1 cellular context compared by ENCODE assay signal in the genomic region with DNA sequence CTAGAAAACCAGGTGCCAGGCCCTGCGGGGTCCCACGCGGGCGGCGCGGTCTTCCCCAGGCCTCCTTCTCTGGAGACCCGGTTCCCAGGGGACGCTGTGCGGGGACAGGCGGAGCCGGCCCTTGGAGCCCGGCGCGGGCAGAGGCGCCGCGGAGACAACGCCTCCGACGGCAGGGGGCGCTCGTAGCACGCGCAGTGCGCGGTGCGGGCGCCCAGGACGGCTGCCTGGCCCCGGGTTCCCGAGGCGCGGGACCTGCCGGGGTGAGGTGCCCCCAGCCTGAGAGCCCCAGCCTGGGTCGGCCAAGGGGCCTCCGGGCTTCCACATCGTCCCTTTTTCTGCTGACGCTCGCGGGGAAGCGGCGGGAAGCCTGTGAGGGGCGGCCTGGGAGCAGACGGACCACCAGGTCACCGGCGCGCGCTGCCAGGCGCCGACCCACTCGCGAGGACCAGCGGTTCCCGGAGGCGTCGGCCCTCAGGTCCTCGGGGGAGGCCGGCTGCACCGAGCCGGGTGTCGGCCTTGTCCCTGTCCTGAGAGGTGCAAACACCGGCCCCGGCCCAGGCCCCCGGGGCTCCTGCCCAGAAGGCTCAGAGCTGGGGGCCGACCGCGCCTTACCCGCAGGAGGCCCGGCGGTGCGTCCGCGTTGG.
TF ChIP-seq lines count a peak whose summit lies in the region.

No MANE protein-coding gene starts in this region.

TF ChIP-seq in HepG2, 621 proteins besides CTCF, POLR2A, EP300 and RAD21 (continued from another document and continues in another):
- TF ChIP-seq, protein P1, sequence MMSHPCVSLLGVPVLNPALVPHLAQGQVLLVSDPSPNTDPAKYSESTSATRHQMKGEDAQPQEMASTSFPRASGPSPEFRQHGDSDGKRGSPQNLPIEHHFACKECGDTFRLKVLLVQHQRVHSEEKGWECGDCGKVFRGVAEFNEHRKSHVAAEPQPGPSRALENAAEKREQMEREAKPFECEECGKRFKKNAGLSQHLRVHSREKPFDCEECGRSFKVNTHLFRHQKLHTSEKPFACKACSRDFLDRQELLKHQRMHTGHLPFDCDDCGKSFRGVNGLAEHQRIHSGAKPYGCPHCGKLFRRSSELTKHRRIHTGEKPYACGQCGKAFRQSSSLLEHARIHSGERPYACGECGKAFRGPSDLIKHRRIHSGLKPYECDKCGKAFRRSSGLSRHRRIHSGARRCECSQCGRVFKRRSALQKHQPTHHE (CRISPR knock-in tag; IDR thresholded peaks at IDR 0.05; ENCODE audit: borderline replicate concordance) = 0 out of 2 replicates have a peak, but pooled peaks have one; percentile 37
- no peak for TF ChIP-seq TBX3 (IDR thresholded peaks at IDR 0.05; ENCODE audit: borderline replicate concordance)
- TF ChIP-seq ZBED4 (CRISPR knock-in tag; IDR thresholded peaks at IDR 0.05; ENCODE audit: borderline replicate concordance) = no peak; the same call in 1 of the 2 replicates
- TF ChIP-seq HOXA5 (CRISPR knock-in tag; IDR thresholded peaks at IDR 0.05) = no peak
- 0 out of 2 replicates have a peak, but pooled peaks have one; percentile 20 for TF ChIP-seq GTF3A (CRISPR knock-in tag; conservative IDR thresholded peaks at IDR 0.05)
- no peak for TF ChIP-seq FOXO1 (CRISPR knock-in tag; IDR thresholded peaks at IDR 0.05)
- no peak for TF ChIP-seq ZNF382 (CRISPR knock-in tag; IDR thresholded peaks at IDR 0.05; ENCODE audit: borderline replicate concordance)
- no peak for TF ChIP-seq ZNF816 (CRISPR knock-in tag; IDR thresholded peaks at IDR 0.05; ENCODE audit: borderline replicate concordance)
- TF ChIP-seq ZNF142 (CRISPR knock-in tag; IDR thresholded peaks at IDR 0.05) = peak; percentile 34; the same call in 1 of the 2 replicates
- no peak for TF ChIP-seq MXI1 (IDR thresholded peaks at IDR 0.05; ENCODE audit: borderline replicate concordance, low read depth, low read length)
- TF ChIP-seq DPF2 (CRISPR knock-in tag; IDR thresholded peaks at IDR 0.05; ENCODE audit: borderline replicate concordance, low read depth) = no peak
- peak; percentile 48; the same call in 1 of the 2 replicates for TF ChIP-seq MYNN (CRISPR knock-in tag; IDR thresholded peaks at IDR 0.05; ENCODE audit: low read depth)
- TF ChIP-seq ZNF430 (CRISPR knock-in tag; IDR thresholded peaks at IDR 0.05) = no peak
- TF ChIP-seq, protein P2, sequence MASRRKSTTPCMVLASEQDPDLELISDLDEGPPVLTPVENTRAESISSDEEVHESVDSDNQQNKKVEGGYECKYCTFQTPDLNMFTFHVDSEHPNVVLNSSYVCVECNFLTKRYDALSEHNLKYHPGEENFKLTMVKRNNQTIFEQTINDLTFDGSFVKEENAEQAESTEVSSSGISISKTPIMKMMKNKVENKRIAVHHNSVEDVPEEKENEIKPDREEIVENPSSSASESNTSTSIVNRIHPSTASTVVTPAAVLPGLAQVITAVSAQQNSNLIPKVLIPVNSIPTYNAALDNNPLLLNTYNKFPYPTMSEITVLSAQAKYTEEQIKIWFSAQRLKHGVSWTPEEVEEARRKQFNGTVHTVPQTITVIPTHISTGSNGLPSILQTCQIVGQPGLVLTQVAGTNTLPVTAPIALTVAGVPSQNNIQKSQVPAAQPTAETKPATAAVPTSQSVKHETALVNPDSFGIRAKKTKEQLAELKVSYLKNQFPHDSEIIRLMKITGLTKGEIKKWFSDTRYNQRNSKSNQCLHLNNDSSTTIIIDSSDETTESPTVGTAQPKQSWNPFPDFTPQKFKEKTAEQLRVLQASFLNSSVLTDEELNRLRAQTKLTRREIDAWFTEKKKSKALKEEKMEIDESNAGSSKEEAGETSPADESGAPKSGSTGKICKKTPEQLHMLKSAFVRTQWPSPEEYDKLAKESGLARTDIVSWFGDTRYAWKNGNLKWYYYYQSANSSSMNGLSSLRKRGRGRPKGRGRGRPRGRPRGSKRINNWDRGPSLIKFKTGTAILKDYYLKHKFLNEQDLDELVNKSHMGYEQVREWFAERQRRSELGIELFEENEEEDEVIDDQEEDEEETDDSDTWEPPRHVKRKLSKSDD (CRISPR knock-in tag; IDR thresholded peaks at IDR 0.05; ENCODE audit: low read depth) = no peak
- TF ChIP-seq ZNF652 (CRISPR knock-in tag; IDR thresholded peaks at IDR 0.05; ENCODE audit: borderline replicate concordance, low read depth) = no peak
- TF ChIP-seq TEAD2 (CRISPR knock-in tag; IDR thresholded peaks at IDR 0.05) = no peak
- no peak for TF ChIP-seq ZNF24 (IDR thresholded peaks at IDR 0.05)
- TF ChIP-seq FOXM1 (CRISPR knock-in tag; IDR thresholded peaks at IDR 0.05) = no peak
- TF ChIP-seq RFX1 (IDR thresholded peaks at IDR 0.05) = no peak
- TF ChIP-seq PAX8 (CRISPR knock-in tag; IDR thresholded peaks at IDR 0.05; ENCODE audit: borderline replicate concordance) = peak; percentile 71; the same call in 1 of the 2 replicates
- peak; percentile 79; the same call in 1 of the 2 replicates for TF ChIP-seq ZNF598 (CRISPR knock-in tag; IDR thresholded peaks at IDR 0.05; ENCODE audit: borderline replicate concordance)
- TF ChIP-seq HHEX (CRISPR knock-in tag; IDR thresholded peaks at IDR 0.05) = no peak
- TF ChIP-seq ZNF34 (CRISPR knock-in tag; IDR thresholded peaks at IDR 0.05; ENCODE audit: borderline replicate concordance) = 0 out of 2 replicates have a peak, but pooled peaks have one; percentile 73
- TF ChIP-seq ATF2 (CRISPR knock-in tag; IDR thresholded peaks at IDR 0.05) = no peak
- TF ChIP-seq YEATS4 (CRISPR knock-in tag; IDR thresholded peaks at IDR 0.05; ENCODE audit: borderline replicate concordance) = no peak; the same call in 1 of the 2 replicates
- TF ChIP-seq, protein P3, sequence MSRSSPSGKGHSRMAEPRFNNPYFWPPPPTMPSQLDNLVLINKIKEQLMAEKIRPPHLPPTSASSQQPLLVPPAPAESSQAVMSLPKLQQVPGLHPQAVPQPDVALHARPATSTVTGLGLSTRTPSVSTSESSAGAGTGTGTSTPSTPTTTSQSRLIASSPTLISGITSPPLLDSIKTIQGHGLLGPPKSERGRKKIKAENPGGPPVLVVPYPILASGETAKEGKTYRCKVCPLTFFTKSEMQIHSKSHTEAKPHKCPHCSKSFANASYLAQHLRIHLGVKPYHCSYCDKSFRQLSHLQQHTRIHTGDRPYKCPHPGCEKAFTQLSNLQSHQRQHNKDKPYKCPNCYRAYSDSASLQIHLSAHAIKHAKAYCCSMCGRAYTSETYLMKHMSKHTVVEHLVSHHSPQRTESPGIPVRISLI (CRISPR knock-in tag; IDR thresholded peaks at IDR 0.05; ENCODE audit: borderline replicate concordance) = peak; percentile 31; the same call in 1 of the 2 replicates
- no peak for TF ChIP-seq STAT5B (CRISPR knock-in tag; IDR thresholded peaks at IDR 0.05)
- 0 out of 2 replicates have a peak, but pooled peaks have one; percentile 8 for TF ChIP-seq PCBP1 (IDR thresholded peaks at IDR 0.05; ENCODE audit: borderline replicate concordance, low read depth, low read length)
- TF ChIP-seq KDM1A (CRISPR knock-in tag; IDR thresholded peaks at IDR 0.05) = no peak
- peak; percentile 98 for TF ChIP-seq STAG1 (CRISPR knock-in tag; IDR thresholded peaks at IDR 0.05)
- no peak for TF ChIP-seq SMARCE1 (IDR thresholded peaks at IDR 0.05; ENCODE audit: borderline replicate concordance)
- no peak; the same call in 1 of the 2 replicates for TF ChIP-seq ZMYM4 (CRISPR knock-in tag; IDR thresholded peaks at IDR 0.05)
- TF ChIP-seq SYNCRIP (IDR thresholded peaks at IDR 0.05; ENCODE audit: insufficient read depth, low read depth, low read length) = no peak
- no peak for TF ChIP-seq ZNF75D (CRISPR knock-in tag; IDR thresholded peaks at IDR 0.05; ENCODE audit: borderline replicate concordance)
- TF ChIP-seq, protein P4, sequence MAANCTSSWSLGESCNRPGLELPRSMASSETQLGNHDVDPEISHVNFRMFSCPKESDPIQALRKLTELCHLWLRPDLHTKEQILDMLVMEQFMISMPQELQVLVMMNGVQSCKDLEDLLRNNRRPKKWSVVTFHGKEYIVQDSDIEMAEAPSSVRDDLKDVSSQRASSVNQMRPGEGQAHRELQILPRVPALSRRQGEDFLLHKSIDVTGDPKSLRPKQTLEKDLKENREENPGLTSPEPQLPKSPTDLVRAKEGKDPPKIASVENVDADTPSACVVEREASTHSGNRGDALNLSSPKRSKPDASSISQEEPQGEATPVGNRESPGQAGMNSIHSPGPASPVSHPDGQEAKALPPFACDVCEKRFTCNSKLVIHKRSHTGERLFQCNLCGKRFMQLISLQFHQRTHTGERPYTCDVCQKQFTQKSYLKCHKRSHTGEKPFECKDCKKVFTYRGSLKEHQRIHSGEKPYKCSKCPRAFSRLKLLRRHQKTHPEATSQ (CRISPR knock-in tag; IDR thresholded peaks at IDR 0.05; ENCODE audit: borderline replicate concordance) = no peak
- peak; percentile 60 for TF ChIP-seq SKI (IDR thresholded peaks at IDR 0.05; ENCODE audit: partially characterized antibody)
- TF ChIP-seq MBD4 (IDR thresholded peaks at IDR 0.05; ENCODE audit: borderline replicate concordance, low read length) = no peak
- TF ChIP-seq RBAK (CRISPR knock-in tag; IDR thresholded peaks at IDR 0.05) = no peak
- peak; percentile 84 for TF ChIP-seq XRCC5 (optimal IDR thresholded peaks at IDR 0.05; ENCODE audit: low read length)
- TF ChIP-seq ZNF121 (CRISPR knock-in tag; IDR thresholded peaks at IDR 0.05) = 0 out of 2 replicates have a peak, but pooled peaks have one; percentile 55
- TF ChIP-seq SPEN (CRISPR knock-in tag; IDR thresholded peaks at IDR 0.05; ENCODE audit: low read depth) = peak; percentile 53; the same call in 1 of the 2 replicates
- no peak for TF ChIP-seq EZH2 (conservative IDR thresholded peaks at IDR 0.05; ENCODE audit: low read depth, low read length)
- peak; percentile 82 for TF ChIP-seq ZNF446 (CRISPR knock-in tag; IDR thresholded peaks at IDR 0.05)
- TF ChIP-seq ZNF160 (CRISPR knock-in tag; IDR thresholded peaks at IDR 0.05) = no peak
